ENCODE assay signal across 8 cellular contexts in the genomic region with DNA sequence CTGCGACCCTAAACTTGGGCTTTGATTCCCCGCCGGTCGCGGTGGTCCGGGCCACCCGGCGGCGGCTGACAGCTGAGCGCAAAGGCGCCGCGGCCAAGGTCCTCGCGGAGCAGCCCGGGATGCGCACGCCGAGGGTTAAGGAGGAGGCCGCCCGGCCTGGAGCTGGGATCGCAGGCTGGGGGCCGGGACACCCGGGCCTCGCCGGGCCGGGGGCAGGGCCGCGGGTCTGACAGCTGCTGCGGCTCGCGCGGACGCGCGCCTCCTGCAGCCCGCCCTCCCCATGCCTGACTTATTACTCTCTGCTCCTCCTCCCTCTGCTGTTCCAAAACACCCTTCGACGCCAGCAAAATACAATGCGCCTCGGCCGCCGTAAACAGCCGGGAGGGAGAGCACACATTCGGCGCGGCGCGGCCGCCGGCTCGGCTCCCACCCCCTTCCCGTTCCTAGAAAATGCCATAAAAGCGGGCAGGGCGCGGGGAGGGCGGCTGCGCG. TPM values are rescaled to one million over a fixed set of nuclear protein-coding genes. Genes with fewer than 3 reads are reported as not detected.
A peak's percentile ranks its signal among the peaks of the same experiment; 100 is the strongest.
DNase-seq lines count a peak whose midpoint lies in the region; ATAC-seq and TF ChIP-seq lines count a peak whose summit lies in the region.

No MANE protein-coding gene starts in this region.

- ATAC-seq in HG02938 (IDR thresholded peaks at IDR 0.05; ENCODE audit: unreplicated experiment) (peak; percentile 43), GM18520 (IDR thresholded peaks at IDR 0.05; ENCODE audit: unreplicated experiment) (no peak)

- H3K4me1 Mint-ChIP-seq in endothelial cell (ENCODE audit: unreplicated experiment): peaks cover 10% of the 10 kb centered on the region

- peak overlapping the region; percentile 16 for H2AFZ ChIP-seq in mesenchymal stem cell (ENCODE audit: low read depth, low read length)

- H3K18ac ChIP-seq in mesenchymal stem cell (ENCODE audit: low read depth in 1 of 2, low read length in 2 of 2): peak overlapping the region; percentile 30 to 38

- no peak overlapping the region for H2BK5ac ChIP-seq in mesenchymal stem cell (ENCODE audit: low read depth, low read length, poor library complexity, severe bottlenecking)

- H3K4ac ChIP-seq in mesenchymal stem cell (ENCODE audit: low read depth in 1 of 2, low read length in 2 of 2): no peak overlapping the region

- no peak overlapping the region for H2BK120ac ChIP-seq in mesenchymal stem cell (ENCODE audit: low read depth, low read length)

- no peak overlapping the region for H2AK5ac ChIP-seq in mesenchymal stem cell (ENCODE audit: low read length, severe bottlenecking)

- no peaks in the 10 kb centered on the region for H3K36me3 ChIP-seq in mesenchymal stem cell (ENCODE audit: control insufficient read depth in 1 of 2, insufficient read depth in 2 of 2, low read depth in 1 of 2, low read length in 2 of 2)

- H3K27me3 ChIP-seq in mesenchymal stem cell (ENCODE audit: control insufficient read depth in 1 of 2, insufficient read depth in 1 of 2, low read length in 2 of 2): peaks cover 10 to 38% of the 10 kb centered on the region in 2 experiments

- H3K4me1 ChIP-seq in mesenchymal stem cell (ENCODE audit: control insufficient read depth, insufficient read depth, low read depth, low read length): peaks cover 17% of the 10 kb centered on the region

- peak; percentile 61 for DNase-seq in GM03348 (ENCODE audit: low spot score)
- peak; percentile 8 to 64 for DNase-seq in NCI-H526 (lab: John Stamatoyannopoulos, UW)
- DNase-seq in activated CD8-positive, alpha-beta memory T cell treated with anti-CD3 and anti-CD28 coated beads, Interleukin-2, amount 50 U/mL, for 4 hours: peak; percentile 69
- DNase-seq in endothelial cell (ENCODE audit: low spot score): peak; percentile 49
- peak; percentile 68 for DNase-seq in mesenchymal stem cell
- DNase-seq in stimulated activated CD8-positive, alpha-beta memory T cell treated with anti-CD3 and anti-CD28 coated beads, Interleukin-15, amount 100 ng/mL, for 24 hours (ENCODE audit: low read depth): peak; percentile 29

- H3K9me3 ChIP-seq in mesenchymal stem cell (ENCODE audit: control insufficient read depth, low read length): no peaks in the 10 kb centered on the region

- no peak overlapping the region for H2BK12ac ChIP-seq in mesenchymal stem cell (ENCODE audit: low read length in 2 of 2)

- no peak for TF ChIP-seq CTCF in endothelial cell (IDR thresholded peaks at IDR 0.05; ENCODE audit: unreplicated experiment)

- peak overlapping the region; percentile 77 to 85 for H3K4me3 ChIP-seq in mesenchymal stem cell (ENCODE audit: insufficient read depth in 1 of 2, low read depth in 1 of 2, low read length in 2 of 2)

- H3K9ac ChIP-seq in mesenchymal stem cell (ENCODE audit: low read length): peak overlapping the region; percentile 78

- no peak overlapping the region for H4K91ac ChIP-seq in mesenchymal stem cell (ENCODE audit: low read length)

- H2BK15ac ChIP-seq in mesenchymal stem cell (ENCODE audit: low read depth, poor library complexity, severe bottlenecking): no peak overlapping the region

- no peak overlapping the region for H4K8ac ChIP-seq in mesenchymal stem cell (ENCODE audit: low read length)

- 1% methylated on average over 32 of the region's 59 CpGs for WGBS in mesenchymal stem cell

- peaks cover 10% of the 10 kb centered on the region for H3K27me3 Mint-ChIP-seq in endothelial cell (ENCODE audit: unreplicated experiment)

- peaks cover 5% of the 10 kb centered on the region for H3K36me3 Mint-ChIP-seq in endothelial cell (ENCODE audit: low read depth, unreplicated experiment)

- peak overlapping the region; percentile 22 to 30 for H3K23ac ChIP-seq in mesenchymal stem cell (ENCODE audit: low read length in 2 of 2)

- no peaks in the 10 kb centered on the region for H3K79me1 ChIP-seq in mesenchymal stem cell (replicated peaks; ENCODE audit: low read length, poor library complexity, severe bottlenecking)

- H3K4me3 Mint-ChIP-seq in endothelial cell (ENCODE audit: unreplicated experiment): peak overlapping the region; percentile 84

- H3K9me3 Mint-ChIP-seq in endothelial cell (ENCODE audit: unreplicated experiment): no peaks in the 10 kb centered on the region

- H3K14ac ChIP-seq in mesenchymal stem cell (ENCODE audit: low read length in 2 of 2): no peak overlapping the region

- H3K27ac ChIP-seq in mesenchymal stem cell (ENCODE audit: low read length, poor library complexity, severe bottlenecking): no peak overlapping the region

- H3K4me2 ChIP-seq in mesenchymal stem cell (ENCODE audit: low read length, poor library complexity, severe bottlenecking): peak overlapping the region; percentile 99

- no peak overlapping the region for H3K27ac Mint-ChIP-seq in endothelial cell (ENCODE audit: unreplicated experiment)

RNA-seq across cellular contexts. Expression of a gene that starts 0.7 kb away (rescaled TPM):
- total RNA-seq in endothelial cell (ENCODE audit: unreplicated experiment): 3.9 TPM
- polyA plus RNA-seq in mesenchymal stem cell (2013, experiment 1 of 2): 0.25 TPM
- 0.26 TPM for polyA plus RNA-seq in mesenchymal stem cell (2013, experiment 2 of 2)
